14 cellular contexts compared by ENCODE assay signal in the genomic region with DNA sequence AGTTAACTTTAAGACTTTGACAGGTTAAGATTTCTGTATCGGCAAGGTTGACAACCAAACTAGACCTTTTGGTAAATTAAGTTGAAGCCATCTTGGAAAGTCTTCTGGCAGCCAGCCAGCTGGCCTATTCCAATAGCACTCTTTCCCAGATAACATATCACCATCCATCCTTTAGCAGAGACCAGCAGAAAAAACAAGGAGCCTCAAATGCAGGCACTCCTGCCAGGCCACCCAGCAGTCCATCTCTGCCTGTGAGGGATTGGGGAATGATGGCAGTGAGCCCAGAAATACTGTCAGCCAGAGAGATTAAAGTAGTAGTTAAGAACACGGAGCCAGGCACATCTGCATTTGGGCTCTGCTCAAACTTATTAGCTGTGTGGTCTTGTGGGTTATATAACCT. TPM values are rescaled to one million over a fixed set of nuclear protein-coding genes. Genes with fewer than 3 reads are reported as not detected.
DNase-seq lines count a peak whose midpoint lies in the region; ATAC-seq and TF ChIP-seq lines count a peak whose summit lies in the region.
"Had no signal": no experiment of that assay in that cellular context is flagged by ENCODE, and none has a peak within 500 bp of the region (broad histone marks: within the 10 kb centered on the region; RNA-seq: fewer than 3 reads in every experiment).

No MANE protein-coding gene starts in this region.

- no peak overlapping the region for H3K4me2 ChIP-seq in SK-N-SH
- H3K4me2 ChIP-seq: A549 had no signal

- peak; percentile 27 for TF ChIP-seq RAD21 in SK-N-SH (IDR thresholded peaks at IDR 0.05; ENCODE audit: low read length)

- TF ChIP-seq POLR2A in gastroesophageal sphincter (IDR thresholded peaks at IDR 0.05) (no peak), testis (IDR thresholded peaks at IDR 0.05) (no peak)

- ATAC-seq in gastroesophageal sphincter: peak; percentile 55
- ATAC-seq: A549 had no signal

- no peak overlapping the region for H3K4me3 ChIP-seq in SK-N-SH (ENCODE audit: low read depth in 2 of 2, low read length in 1 of 2)
- no peak overlapping the region for H3K4me3 ChIP-seq in gastroesophageal sphincter
- H3K4me3 ChIP-seq in testis: no peak overlapping the region
- H3K4me3 ChIP-seq: A549, colonic mucosa, gastrocnemius medialis, tibial artery had no signal

- no peak overlapping the region for H3K9ac ChIP-seq in SK-N-SH

- no peaks in the 10 kb centered on the region for H4K20me1 ChIP-seq in SK-N-SH (ENCODE audit: insufficient read depth)

- peaks cover 5 to 31% of the 10 kb centered on the region in 2 experiments; a peak in 2 of 4 replicates for H3K4me1 ChIP-seq in SK-N-SH (ENCODE audit: control insufficient read depth in 1 of 2, insufficient read depth in 2 of 2, low read depth in 1 of 2, low read length in 1 of 2)
- H3K4me1 ChIP-seq in gastroesophageal sphincter: peaks cover 0 to 37% (median 0%) of the 10 kb centered on the region in 3 donors
- H3K4me1 ChIP-seq in testis: peaks cover 20% of the 10 kb centered on the region
- H3K4me1 ChIP-seq: A549, colonic mucosa had no signal

- H3K27me3 ChIP-seq in SK-N-SH (ENCODE audit: insufficient read depth): no peaks in the 10 kb centered on the region
- H3K27me3 ChIP-seq in gastroesophageal sphincter: no peaks in the 10 kb centered on the region
- no peaks in the 10 kb centered on the region for H3K27me3 ChIP-seq in testis
- H3K27me3 ChIP-seq: colonic mucosa, gastrocnemius medialis, tibial artery had no signal

- H3K27ac ChIP-seq in SK-N-SH (ENCODE audit: low read depth in 2 of 2, low read length in 1 of 2): peak overlapping the region in 1 of 2 experiments; percentile 89; a peak in 2 of 4 replicates
- H3K27ac ChIP-seq in gastroesophageal sphincter: no peak overlapping the region
- H3K27ac ChIP-seq in testis: no peak overlapping the region
- H3K27ac ChIP-seq: A549, colonic mucosa, gastrocnemius medialis had no signal

- H3K9me3 ChIP-seq in SK-N-SH (no peaks in the 10 kb centered on the region), gastroesophageal sphincter (no peaks in the 10 kb centered on the region), testis (no peaks in the 10 kb centered on the region)
- H3K9me3 ChIP-seq: A549, colonic mucosa, gastrocnemius medialis, tibial artery had no signal

- WGBS in SK-N-SH (ENCODE audit: low lambda C conversion rate): 20% methylated on average over 2 of the region's 2 CpGs
- 10 to 57% methylated on average over 1 to 2 of the region's 2 CpGs for WGBS in gastroesophageal sphincter (ENCODE audit: low coverage in 1 of 2), 2 donors
- 44 to 45% methylated on average over 2 of the region's 2 CpGs for WGBS in testis, 2 donors

- peaks cover 14% of the 10 kb centered on the region; the same call in 1 of the 2 replicates for H3K79me2 ChIP-seq in SK-N-SH (ENCODE audit: insufficient read depth)

- intact Hi-C loops in testis (cut with DNase I; ENCODE audit: low total_unique reads): no loop called here

- H3K9me2 ChIP-seq in SK-N-SH: no peaks in the 10 kb centered on the region

- POLR2A ChIA-PET in SK-N-SH (lab: Yijun Ruan, JAX): interaction anchor here (0.7 kb wide), 1 partner anchor 334 kb away, joined by 3 read pairs; no protein-coding TSS in a partner anchor

- DNase-seq in NCI-H2227 (lab: John Stamatoyannopoulos, UW; ENCODE audit: unreplicated experiment) (peak; percentile 23), NCI-H2227 treated with DMSO at 0.1 percent for 48 hours (lab: John Stamatoyannopoulos, UW) (no peak), SK-N-SH (peak; percentile 81), testis (peak; percentile 77)
- no peak for DNase-seq in activated CD4-positive, alpha-beta T cell treated with anti-CD3 and anti-CD28 coated beads, Interleukin-2, amount 50 U/mL, for 4 hours
- DNase-seq in activated effector memory CD4-positive, alpha-beta T cell treated with anti-CD3 and anti-CD28 coated beads, Interleukin-2, amount 50 U/mL, for 16 hours: no peak
- no peak for DNase-seq in activated CD4-positive, CD25-positive, alpha-beta regulatory T cell (lab: John Stamatoyannopoulos, UW)
- DNase-seq: activated CD4-positive, alpha-beta memory T cell treated with anti-CD3 and anti-CD28 coated beads for 36 hours; colonic mucosa; NCI-H1436 treated with DMSO at 0.1 percent for 48 hours had no signal

- no peak overlapping the region for H2AFZ ChIP-seq in SK-N-SH (ENCODE audit: low read depth)

- H3K36me3 ChIP-seq in SK-N-SH (replicated peaks in 1 of 2; ENCODE audit: control insufficient read depth in 1 of 2, insufficient read depth in 2 of 2, low read length in 1 of 2) (no peaks in the 10 kb centered on the region), gastroesophageal sphincter (no peaks in the 10 kb centered on the region), testis (ENCODE audit: low read depth, missing control alignments) (no peaks in the 10 kb centered on the region)
- H3K36me3 ChIP-seq: colonic mucosa, gastrocnemius medialis, tibial artery had no signal

- CTCF ChIA-PET in SK-N-SH (lab: Yijun Ruan, JAX): interaction anchor here (0.8 to 1.1 kb wide), 2 partner anchors 21 to 51 kb away, joined by 3 read pairs; no protein-coding TSS in a partner anchor

- TF ChIP-seq CTCF in SK-N-SH (IDR thresholded peaks at IDR 0.05): no peak
- TF ChIP-seq CTCF in gastroesophageal sphincter (IDR thresholded peaks at IDR 0.05): no peak
- TF ChIP-seq CTCF in testis (IDR thresholded peaks at IDR 0.05): no peak

- TF ChIP-seq EP300 in SK-N-SH (IDR thresholded peaks at IDR 0.05; ENCODE audit: borderline replicate concordance in 1 of 2, low read depth in 1 of 2, low read length in 1 of 2) (peak in 1 of 2 experiments; percentile 88; a peak in 2 of 4 replicates), gastroesophageal sphincter (IDR thresholded peaks at IDR 0.05) (no peak)

- H3F3A ChIP-seq in SK-N-SH (replicated peaks; ENCODE audit: insufficient read depth): no peaks in the 10 kb centered on the region

TF ChIP-seq in SK-N-SH, 30 proteins besides CTCF, POLR2A, EP300 and RAD21 (continues in another document):
- TF ChIP-seq RXRA (IDR thresholded peaks at IDR 0.05; ENCODE audit: borderline replicate concordance, low read depth) (no peak), SMC3 (IDR thresholded peaks at IDR 0.05; ENCODE audit: low read depth, low read length) (no peak), POLR2AphosphoS5 (IDR thresholded peaks at IDR 0.05; ENCODE audit: low read depth, low read length) (0 out of 2 replicates have a peak, but pooled peaks have one; percentile 12), ELF1 (IDR thresholded peaks at IDR 0.05) (no peak), FOXM1 (IDR thresholded peaks at IDR 0.05; ENCODE audit: low read depth) (no peak), RFX5 (IDR thresholded peaks at IDR 0.05; ENCODE audit: low read length) (no peak), RCOR1 (IDR thresholded peaks at IDR 0.05; ENCODE audit: low read length) (peak; percentile 93), TEAD4 (IDR thresholded peaks at IDR 0.05; ENCODE audit: borderline replicate concordance, insufficient read depth) (no peak), NRF1 (IDR thresholded peaks at IDR 0.05; ENCODE audit: low read depth, low read length) (no peak), CHD2 (IDR thresholded peaks at IDR 0.05; ENCODE audit: low read length, partially characterized antibody) (peak; percentile 84), SIN3A (IDR thresholded peaks at IDR 0.05; ENCODE audit: borderline replicate concordance, low read depth, low read length) (no peak), NFIC (IDR thresholded peaks at IDR 0.05; ENCODE audit: borderline replicate concordance) (peak; percentile 74)
- TF ChIP-seq, protein P1, sequence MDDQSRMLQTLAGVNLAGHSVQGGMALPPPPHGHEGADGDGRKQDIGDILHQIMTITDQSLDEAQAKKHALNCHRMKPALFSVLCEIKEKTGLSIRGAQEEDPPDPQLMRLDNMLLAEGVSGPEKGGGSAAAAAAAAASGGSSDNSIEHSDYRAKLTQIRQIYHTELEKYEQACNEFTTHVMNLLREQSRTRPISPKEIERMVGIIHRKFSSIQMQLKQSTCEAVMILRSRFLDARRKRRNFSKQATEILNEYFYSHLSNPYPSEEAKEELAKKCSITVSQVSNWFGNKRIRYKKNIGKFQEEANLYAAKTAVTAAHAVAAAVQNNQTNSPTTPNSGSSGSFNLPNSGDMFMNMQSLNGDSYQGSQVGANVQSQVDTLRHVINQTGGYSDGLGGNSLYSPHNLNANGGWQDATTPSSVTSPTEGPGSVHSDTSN (IDR thresholded peaks at IDR 0.05): no peak
- TF ChIP-seq, protein P2, sequence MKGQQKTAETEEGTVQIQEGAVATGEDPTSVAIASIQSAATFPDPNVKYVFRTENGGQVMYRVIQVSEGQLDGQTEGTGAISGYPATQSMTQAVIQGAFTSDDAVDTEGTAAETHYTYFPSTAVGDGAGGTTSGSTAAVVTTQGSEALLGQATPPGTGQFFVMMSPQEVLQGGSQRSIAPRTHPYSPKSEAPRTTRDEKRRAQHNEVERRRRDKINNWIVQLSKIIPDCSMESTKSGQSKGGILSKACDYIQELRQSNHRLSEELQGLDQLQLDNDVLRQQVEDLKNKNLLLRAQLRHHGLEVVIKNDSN (IDR thresholded peaks at IDR 0.05; ENCODE audit: borderline replicate concordance, low read depth): no peak

RNA-seq across cellular contexts. Expression of a gene that starts 19.4 kb away (rescaled TPM):
- polyA plus RNA-seq in SK-N-SH (2012; rRNA removed) (5.0 and 7.8 TPM in 2 replicates), testis (ENCODE audit: insufficient read depth, low read depth, low replicate concordance) (15.6 TPM)
- polyA plus RNA-seq in SK-N-SH (2012; cell fraction: cytosol; rRNA removed): 1.7 and 2.2 TPM in 2 replicates
- 40.6 and 45.3 TPM in 2 replicates for polyA plus RNA-seq in SK-N-SH (2012; cell fraction: nucleus; rRNA removed)
- total RNA-seq in gastroesophageal sphincter (10 to 100 TPM; 13.8 to 28.2 (median 18.4) TPM), testis (10 to 100 TPM; 28.1 to 28.6 TPM)

Comparison
In these comparisons a context has a peak if more than half of its experiments do, and no peak if none do; other contexts are left out.
1. DNase-seq: peak in NCI-H2227 (single experiment), SK-N-SH (single experiment) and testis (single experiment); none in NCI-H2227 treated with DMSO at 0.1 percent for 48 hours (single experiment), activated CD4-positive, alpha-beta T cell treated with anti-CD3 and anti-CD28 coated beads, Interleukin-2, amount 50 U/mL, for 4 hours (0 of 2), activated effector memory CD4-positive, alpha-beta T cell treated with anti-CD3 and anti-CD28 coated beads, Interleukin-2, amount 50 U/mL, for 16 hours (single experiment) and activated CD4-positive, CD25-positive, alpha-beta regulatory T cell (0 of 4).